In genomic region chr4:54004463-54004862, GRCh38 we compare ENCODE assay signal across 18 cellular contexts.
"Had no signal": no experiment of that assay in that cellular context is flagged by ENCODE, and none has a peak within 500 bp of the region (broad histone marks: within the 10 kb centered on the region; RNA-seq: fewer than 3 reads in every experiment).

No MANE protein-coding gene starts in this region.

- ATAC-seq: activated CD4-positive, CD25-positive, alpha-beta regulatory T cell treated with anti-CD3 and anti-CD28 coated beads, Interleukin-2, amount 50 U/mL, for 24 hours; activated naive CD8-positive, alpha-beta T cell treated with anti-CD3 and anti-CD28 coated beads, Interleukin-2, amount 50 U/mL, for 24 hours; stimulated activated naive B cell treated with anti-CD40 and anti-IgM and Interleukin-4, amounts not matched to agents 10 μg/mL and 1 μg/mL and 100 μg/mL, for 72 hours had no signal

- H3K27ac Mint-ChIP-seq: activated naive CD8-positive, alpha-beta T cell treated with anti-CD3 and anti-CD28 coated beads, Interleukin-2, amount 50 U/mL, for 24 hours; stimulated activated naive B cell treated with anti-CD40 and anti-IgM and Interleukin-4, amounts not matched to agents 10 μg/mL and 1 μg/mL and 100 μg/mL, for 72 hours had no signal

- H3K36me3 ChIP-seq: right atrium auricular region, thyroid gland had no signal

- H3K4me1 Mint-ChIP-seq: stimulated activated naive B cell treated with anti-CD40 and anti-IgM and Interleukin-4, amounts not matched to agents 10 μg/mL and 1 μg/mL and 100 μg/mL, for 72 hours had no signal

- H3K27me3 ChIP-seq: cardiac muscle cell, esophagus muscularis mucosa, right atrium auricular region, thyroid gland had no signal

- H3K27me3 Mint-ChIP-seq: activated naive CD8-positive, alpha-beta T cell treated with anti-CD3 and anti-CD28 coated beads, Interleukin-2, amount 50 U/mL, for 24 hours; stimulated activated naive B cell treated with anti-CD40 and anti-IgM and Interleukin-4, amounts not matched to agents 10 μg/mL and 1 μg/mL and 100 μg/mL, for 72 hours had no signal

- H3K4me3 ChIP-seq: cardiac muscle cell, esophagus muscularis mucosa, lung, right atrium auricular region, skin epidermis, thyroid gland had no signal

- H3K27ac ChIP-seq: cardiac muscle cell, esophagus muscularis mucosa, right atrium auricular region, skin epidermis, thyroid gland had no signal

- FAIRE-seq: urothelium cell line had no signal

- DNase-seq: activated CD4-positive, alpha-beta T cell treated with anti-CD3 and anti-CD28 coated beads, Interleukin-2, amount 50 U/mL, for 1 hour; activated naive CD4-positive, alpha-beta T cell; activated naive CD8-positive, alpha-beta T cell treated with anti-CD3 and anti-CD28 coated beads, Interleukin-2, amount 50 U/mL, for 24 hours; foreskin fibroblast; posterior cingulate gyrus; stimulated activated CD4-positive, alpha-beta T cell treated with anti-CD3 and anti-CD28 coated beads, Interleukin-15, amount 100 ng/mL, for 24 hours; stimulated activated CD4-positive, alpha-beta T cell treated with anti-CD3 and anti-CD28 coated beads, Interleukin-4, amount 100 ng/mL, for 1 hour; stimulated activated naive B cell treated with anti-CD40 and anti-IgM and Interleukin-4, amounts not matched to agents 10 μg/mL and 1 μg/mL and 100 μg/mL, for 72 hours; T-helper 1 cell; T1000; thyroid gland had no signal

- H3K4me3 Mint-ChIP-seq: activated naive CD8-positive, alpha-beta T cell treated with anti-CD3 and anti-CD28 coated beads, Interleukin-2, amount 50 U/mL, for 24 hours; stimulated activated naive B cell treated with anti-CD40 and anti-IgM and Interleukin-4, amounts not matched to agents 10 μg/mL and 1 μg/mL and 100 μg/mL, for 72 hours had no signal

- H3K9me3 ChIP-seq: esophagus muscularis mucosa, right atrium auricular region, thyroid gland had no signal

- H3K4me1 ChIP-seq: esophagus muscularis mucosa, right atrium auricular region had no signal

- H3K9me3 Mint-ChIP-seq: activated naive CD8-positive, alpha-beta T cell treated with anti-CD3 and anti-CD28 coated beads, Interleukin-2, amount 50 U/mL, for 24 hours; stimulated activated naive B cell treated with anti-CD40 and anti-IgM and Interleukin-4, amounts not matched to agents 10 μg/mL and 1 μg/mL and 100 μg/mL, for 72 hours had no signal
